ENCODE assay signal across 13 cellular contexts in the genomic region with DNA sequence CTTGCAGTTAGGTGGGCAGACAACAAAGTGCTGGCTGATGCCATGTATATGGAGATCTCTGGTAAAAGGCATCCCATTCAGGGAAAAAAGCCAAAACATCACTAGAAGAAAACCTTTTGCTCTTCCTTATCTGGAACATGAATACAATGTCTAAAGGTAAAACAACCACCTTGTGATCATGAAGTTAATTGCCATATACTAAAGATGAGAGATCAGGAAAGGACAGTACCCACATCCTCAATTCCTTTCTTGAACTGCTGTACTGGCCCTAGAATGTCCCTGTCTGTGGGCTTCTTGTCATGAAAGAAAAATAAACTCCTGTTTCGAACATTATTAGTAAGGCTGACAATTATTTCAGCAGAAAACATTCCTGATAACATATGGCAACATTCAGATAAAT. TPM values are rescaled to one million over a fixed set of nuclear protein-coding genes. Genes with fewer than 3 reads are reported as not detected.
DNase-seq lines count a peak whose midpoint lies in the region; ATAC-seq and TF ChIP-seq lines count a peak whose summit lies in the region.
"Had no signal": no experiment of that assay in that cellular context is flagged by ENCODE, and none has a peak within 500 bp of the region (broad histone marks: within the 10 kb centered on the region; RNA-seq: fewer than 3 reads in every experiment).

No MANE protein-coding gene starts in this region.

- no peak overlapping the region for H3K4me2 ChIP-seq in mammary epithelial cell (ENCODE audit: insufficient read depth, low read depth, low read length)

- no peaks in the 10 kb centered on the region for H4K20me1 ChIP-seq in mammary epithelial cell (ENCODE audit: insufficient read depth, low read length)

- H3K4me3 Mint-ChIP-seq in MCF 10A (ENCODE audit: unreplicated experiment), result no peak overlapping the region
- H3K4me3 Mint-ChIP-seq in T-helper 17 cell, result no peak overlapping the region
- H3K4me3 Mint-ChIP-seq: B cell had no signal

- H3K27me3 ChIP-seq in mammary epithelial cell (ENCODE audit: insufficient read depth, low read length), result no peaks in the 10 kb centered on the region

- DNase-seq in MCF 10A (ENCODE audit: unreplicated experiment) (no peak), mammary epithelial cell (no peak), T-helper 17 cell (no peak), left colon (no peak), NAMALWA (ENCODE audit: low spot score) (no peak), cardiac septum (ENCODE audit: low spot score) (no peak)
- DNase-seq in activated effector memory CD4-positive, alpha-beta T cell treated with Interleukin-2 at 50 U/mL for 16 hours, result no peak
- DNase-seq: Karpas-422, NCI-H1417 treated with DMSO at 0.1 percent for 48 hours, NCI-H2029, NCI-H510A treated with DMSO at 0.1 percent for 48 hours, SIG-M5 had no signal

- H3K36me3 Mint-ChIP-seq in MCF 10A (ENCODE audit: insufficient read depth, unreplicated experiment) (peaks cover 74% of the 10 kb centered on the region), T-helper 17 cell (ENCODE audit: low read depth) (peaks cover 14% of the 10 kb centered on the region)

- in situ Hi-C loops in mammary epithelial cell (cut with MboI; ENCODE audit: low sequenced_read_pairs in 2 of 2), result no loop called here

- H3K36me3 ChIP-seq in mammary epithelial cell (ENCODE audit: insufficient read depth, low read length), result peaks cover 32% of the 10 kb centered on the region

- dilution Hi-C loops in mammary epithelial cell (cut with HindIII; ENCODE audit: low sequenced_read_pairs), result no loop called here

- ATAC-seq in T-helper 17 cell (no peak), left colon (peak; percentile 62)

- BruUV-seq in MCF 10A (replicated peaks; lab: Mats Ljungman, UMichigan), result no TSS peak
- no TSS peak for BruUV-seq in mammary epithelial cell (replicated peaks; lab: Mats Ljungman, UMichigan)

- H3K9me3 ChIP-seq in mammary epithelial cell (replicated peaks; ENCODE audit: insufficient read depth, low read length) (no peaks in the 10 kb centered on the region), T-helper 17 cell (ENCODE audit: control insufficient read depth, low read length, poor library complexity, severe bottlenecking) (no peaks in the 10 kb centered on the region)

- no peak for TF ChIP-seq CTCF in MCF 10A (IDR thresholded peaks at IDR 0.05; ENCODE audit: unreplicated experiment)
- TF ChIP-seq CTCF in mammary epithelial cell (conservative IDR thresholded peaks at IDR 0.05 in 1 of 2, IDR thresholded peaks at IDR 0.05 in 1 of 2; ENCODE audit: extremely low read depth in 1 of 2, insufficient read depth in 1 of 2, low read depth in 1 of 2, low read length in 2 of 2), result no peak

- H2AFZ ChIP-seq in mammary epithelial cell (ENCODE audit: low read depth, low read length), result no peak overlapping the region

- H3K27me3 Mint-ChIP-seq in MCF 10A (ENCODE audit: insufficient read depth, unreplicated experiment) (no peaks in the 10 kb centered on the region), T-helper 17 cell (no peaks in the 10 kb centered on the region)
- H3K27me3 Mint-ChIP-seq: B cell had no signal

- H3K9me3 Mint-ChIP-seq in MCF 10A (ENCODE audit: unreplicated experiment), result peaks cover 5% of the 10 kb centered on the region

- no peak overlapping the region for H3K4me3 ChIP-seq in mammary epithelial cell (replicated peaks in 1 of 3; ENCODE audit: insufficient read depth in 1 of 3, low read depth in 2 of 3, low read length in 3 of 3)

- no peak overlapping the region for H3K9ac ChIP-seq in mammary epithelial cell (ENCODE audit: insufficient read depth, low read length)

- peak overlapping the region; percentile 39 for H3K27ac Mint-ChIP-seq in MCF 10A (ENCODE audit: low read depth, unreplicated experiment)
- H3K27ac Mint-ChIP-seq in T-helper 17 cell, result peak overlapping the region; percentile 49
- H3K27ac Mint-ChIP-seq: B cell had no signal

- 100% methylated on average over 1 of the region's 1 CpG for WGBS in mammary epithelial cell (ENCODE audit: low coverage, missing lambda C conversion rate)

- H3K27ac ChIP-seq in mammary epithelial cell (ENCODE audit: insufficient read depth, low read depth, low read length), result no peak overlapping the region

- POLR2A ChIA-PET in MCF 10A (lab: Yijun Ruan, JAX), result interaction anchor here (0.6 to 4.2 kb wide), 2 partner anchors 19 to 163 kb away, joined by 3 to 40 read pairs; a partner anchor contains a TSS

- H3K4me1 Mint-ChIP-seq in MCF 10A (ENCODE audit: insufficient read depth, unreplicated experiment) (peaks cover 23% of the 10 kb centered on the region), T-helper 17 cell (peaks cover 39% of the 10 kb centered on the region)

- CTCF ChIA-PET in MCF 10A (lab: Yijun Ruan, JAX), result interaction anchor here (0.5 kb wide), 1 partner anchor 258 kb away, joined by 3 read pairs; no protein-coding TSS in a partner anchor
- CTCF ChIA-PET in mammary epithelial cell (lab: Charles Lee; ENCODE audit: low non-redundant PET), result no interaction called here

- peaks cover 35% of the 10 kb centered on the region for H3K4me1 ChIP-seq in mammary epithelial cell (ENCODE audit: insufficient read depth, low read length)

- intact Hi-C loops in MCF 10A (cut with micrococcal nuclease) (no loop called here), mammary epithelial cell (cut with micrococcal nuclease) (no loop called here), left colon (cut with DNase I, micrococcal nuclease) (no loop called here), cardiac septum (cut with DNase I) (no loop called here)

- H3K79me2 ChIP-seq in mammary epithelial cell (ENCODE audit: insufficient read depth, low read length), result peaks cover 79% of the 10 kb centered on the region

RNA-seq across cellular contexts. Expression of a gene that starts 19.3 kb away (rescaled TPM):
- 118 and 148 TPM in 2 replicates for total RNA-seq in MCF 10A (2022)
- 100 to 1,000 TPM in 1 of 2 donors, 10 to 100 TPM in 1; 34.5 to 103 TPM for total RNA-seq in mammary epithelial cell
- polyA plus RNA-seq in mammary epithelial cell, result 48.1 TPM
- polyA minus RNA-seq in mammary epithelial cell, result 11.0 TPM
- 10 to 100 TPM; 70.5 to 73.1 TPM for total RNA-seq in T-helper 17 cell
- 10 to 100 TPM; 73.7 to 75.7 TPM for total RNA-seq in left colon
- 37.6 TPM for total RNA-seq in cardiac septum
